ENCODE assay signal across 15 cellular contexts in genomic region chr21:45593162-45594022, GRCh38. TPM values are rescaled to one million over a fixed set of nuclear protein-coding genes. Genes with fewer than 3 reads are reported as not detected.
A peak's percentile ranks its signal among the peaks of the same experiment; 100 is the strongest.
DNase-seq lines count a peak whose midpoint lies in the region; ATAC-seq and TF ChIP-seq lines count a peak whose summit lies in the region.
"Had no signal": no experiment of that assay in that cellular context is flagged by ENCODE, and none has a peak within 500 bp of the region (broad histone marks: within the 10 kb centered on the region; RNA-seq: fewer than 3 reads in every experiment).

No MANE protein-coding gene starts in this region.

- H3K27me3 ChIP-seq in GM23338 (ENCODE audit: insufficient read depth) (peaks cover 17% of the 10 kb centered on the region), mesenchymal stem cell (ENCODE audit: control insufficient read depth in 1 of 2, insufficient read depth in 1 of 2, low read length in 2 of 2) (peaks cover 11 to 78% of the 10 kb centered on the region in 2 experiments)

- DNase-seq in NCI-H446 treated with DMSO at 0.1 percent for 48 hours (lab: John Stamatoyannopoulos, UW), result peak; percentile 19
- DNase-seq in NCI-H446 (lab: John Stamatoyannopoulos, UW), result no peak
- no peak for DNase-seq in GM23338 (ENCODE audit: low spot score)
- DNase-seq in RPMI7951 (ENCODE audit: low read depth), result peak; percentile 83
- DNase-seq in mesenchymal stem cell, result no peak
- DNase-seq in NCI-H2107 (lab: John Stamatoyannopoulos, UW), result no peak
- DNase-seq in GM19238 (ENCODE audit: insufficient read length, low spot score), result no peak
- DNase-seq: 8988T, KG1, left cardiac atrium, naive B cell, PC-9, trophoblast cell had no signal

- H3K4me3 Mint-ChIP-seq in GM23338, result peak overlapping the region; percentile 35; the same call in 2 of the 3 replicates

- no peak overlapping the region for H3K23ac ChIP-seq in mesenchymal stem cell (ENCODE audit: low read length in 2 of 2)

- 0 out of 2 replicates have a peak, but pooled peaks cover 4% of the 10 kb centered on the region for H3F3A ChIP-seq in GM23338 (replicated peaks; ENCODE audit: low read depth)

- peaks cover 17% of the 10 kb centered on the region for H3K9me3 Mint-ChIP-seq in GM23338

- H4K8ac ChIP-seq in mesenchymal stem cell (ENCODE audit: low read length), result no peak overlapping the region

- peak overlapping the region in 1 of 2 experiments; percentile 4 for H2BK12ac ChIP-seq in mesenchymal stem cell (ENCODE audit: low read length in 2 of 2)

- H3K4me1 ChIP-seq in GM23338 (ENCODE audit: insufficient read depth), result no peaks in the 10 kb centered on the region
- peaks cover 3% of the 10 kb centered on the region for H3K4me1 ChIP-seq in mesenchymal stem cell (ENCODE audit: control insufficient read depth, insufficient read depth, low read depth, low read length)

- H3K36me3 Mint-ChIP-seq in GM23338 (ENCODE audit: low read depth), result peaks cover 16% of the 10 kb centered on the region

- H3K9ac ChIP-seq in mesenchymal stem cell (ENCODE audit: low read length), result no peak overlapping the region

- H3K27ac Mint-ChIP-seq in GM23338, result no peak overlapping the region
- H3K27ac Mint-ChIP-seq: activated T-cell treated with anti-CD3 and anti-CD28 coated beads, Interleukin-2, amount 50 U/mL, for 24 hours had no signal

- ATAC-seq in GM23338 (no peak), GM21381 (IDR thresholded peaks at IDR 0.05; ENCODE audit: unreplicated experiment) (no peak)
- ATAC-seq: left cardiac atrium had no signal

- H3K27me3 Mint-ChIP-seq in GM23338 (ENCODE audit: insufficient read depth, low read depth, poor library complexity), result peaks cover 14% of the 10 kb centered on the region
- H3K27me3 Mint-ChIP-seq: activated T-cell treated with anti-CD3 and anti-CD28 coated beads, Interleukin-2, amount 50 U/mL, for 24 hours had no signal

- peak overlapping the region; percentile 29 for H4K91ac ChIP-seq in mesenchymal stem cell (ENCODE audit: low read length)

- no peaks in the 10 kb centered on the region for H3K79me1 ChIP-seq in mesenchymal stem cell (replicated peaks; ENCODE audit: low read length, poor library complexity, severe bottlenecking)

- no peak overlapping the region for H2AFZ ChIP-seq in GM23338
- no peak overlapping the region for H2AFZ ChIP-seq in mesenchymal stem cell (ENCODE audit: low read depth, low read length)
- H2AFZ ChIP-seq: PC-9 had no signal

- H3K4me3 ChIP-seq in GM23338, result no peak overlapping the region
- H3K4me3 ChIP-seq in mesenchymal stem cell (ENCODE audit: insufficient read depth in 1 of 2, low read depth in 1 of 2, low read length in 2 of 2), result no peak overlapping the region
- H3K4me3 ChIP-seq: PC-9 had no signal

- no peaks in the 10 kb centered on the region for H3K4me1 Mint-ChIP-seq in GM23338

- H2BK15ac ChIP-seq in mesenchymal stem cell (ENCODE audit: low read depth, poor library complexity, severe bottlenecking), result no peak overlapping the region

- H3K14ac ChIP-seq in mesenchymal stem cell (ENCODE audit: low read length in 2 of 2), result no peak overlapping the region

- H3K36me3 ChIP-seq in GM23338 (ENCODE audit: insufficient read depth) (no peaks in the 10 kb centered on the region; the same call in 1 of the 2 replicates), mesenchymal stem cell (ENCODE audit: control insufficient read depth in 1 of 2, insufficient read depth in 2 of 2, low read depth in 1 of 2, low read length in 2 of 2) (no peaks in the 10 kb centered on the region)

- no peak overlapping the region for H2BK5ac ChIP-seq in mesenchymal stem cell (ENCODE audit: low read depth, low read length, poor library complexity, severe bottlenecking)

- peaks cover 5% of the 10 kb centered on the region; the same call in 1 of the 2 replicates for H3K9me2 ChIP-seq in GM23338 (ENCODE audit: insufficient read depth)

- no peak overlapping the region for H2BK120ac ChIP-seq in mesenchymal stem cell (ENCODE audit: low read depth, low read length)

- no peak overlapping the region for H3K18ac ChIP-seq in mesenchymal stem cell (ENCODE audit: low read depth in 1 of 2, low read length in 2 of 2)

- H4K20me1 ChIP-seq in GM23338 (replicated peaks; ENCODE audit: insufficient read depth), result no peaks in the 10 kb centered on the region; the same call in 1 of the 2 replicates

- no peak overlapping the region for H2AK5ac ChIP-seq in mesenchymal stem cell (ENCODE audit: low read length, severe bottlenecking)

- H3K9me3 ChIP-seq in mesenchymal stem cell (ENCODE audit: control insufficient read depth, low read length), result peaks cover 5% of the 10 kb centered on the region

- no peaks in the 10 kb centered on the region for H3K79me2 ChIP-seq in GM23338 (replicated peaks; ENCODE audit: insufficient read depth)

- H3K4me2 ChIP-seq in GM23338, result no peak overlapping the region
- no peak overlapping the region for H3K4me2 ChIP-seq in mesenchymal stem cell (ENCODE audit: low read length, poor library complexity, severe bottlenecking)
- H3K4me2 ChIP-seq: PC-9 had no signal

- 87% methylated on average over 26 of the region's 26 CpGs for WGBS in mesenchymal stem cell

- H3K4ac ChIP-seq in mesenchymal stem cell (ENCODE audit: low read depth in 1 of 2, low read length in 2 of 2), result no peak overlapping the region

- no peak overlapping the region for H3K27ac ChIP-seq in GM23338 (ENCODE audit: low read depth)
- H3K27ac ChIP-seq in mesenchymal stem cell (ENCODE audit: low read length, poor library complexity, severe bottlenecking), result no peak overlapping the region
- H3K27ac ChIP-seq: PC-9 had no signal

- no peak for TF ChIP-seq CTCF in GM23338 (conservative IDR thresholded peaks at IDR 0.05; ENCODE audit: low read depth in 2 of 2)

TF ChIP-seq in GM23338, 12 proteins besides CTCF, POLR2A, EP300 and RAD21 (continues in another document):
- TF ChIP-seq EZH2 (IDR thresholded peaks at IDR 0.05; ENCODE audit: low read depth, unreplicated experiment), result no peak
- no peak for TF ChIP-seq STAT1 (IDR thresholded peaks at IDR 0.05; ENCODE audit: unreplicated experiment)

RNA-seq across cellular contexts. Expression of gene PCBP3, which starts 50.1 kb away (rescaled TPM):
- 7.8 and 9.1 TPM in 2 replicates for total RNA-seq in GM23338 (2014; rRNA removed; shearing (Covaris generic))
- polyA plus RNA-seq in GM23338 (2016; fragmentation: Nextera tagmentation; extraction: Ambion mirVana), result 6.5 and 7.1 TPM in 2 replicates
- total RNA-seq in RPMI7951 (2014; rRNA removed; shearing (Covaris generic)), result 4.0 and 8.4 TPM in 2 replicates
- 6.0 TPM for polyA plus RNA-seq in mesenchymal stem cell (2013, experiment 1 of 2)
- 6.1 TPM for polyA plus RNA-seq in mesenchymal stem cell (2013, experiment 2 of 2)
- total RNA-seq: PC-9 had no signal

RNA-seq across cellular contexts. Expression of gene SLC19A1, which starts 51.2 kb away (rescaled TPM):
- 25.9 and 33.0 TPM in 2 replicates for total RNA-seq in GM23338 (2014; rRNA removed; shearing (Covaris generic))
- 31.2 and 37.4 TPM in 2 replicates for polyA plus RNA-seq in GM23338 (2016; fragmentation: Nextera tagmentation; extraction: Ambion mirVana)
- total RNA-seq in RPMI7951 (2014; rRNA removed; shearing (Covaris generic)), result 7.4 and 8.3 TPM in 2 replicates
- 7.5 TPM for polyA plus RNA-seq in mesenchymal stem cell (2013, experiment 1 of 2)
- 6.8 TPM for polyA plus RNA-seq in mesenchymal stem cell (2013, experiment 2 of 2)

Comparison
In these comparisons a context has a peak if more than half of its experiments do, and no peak if none do; other contexts are left out.
1. DNase-seq: peak in NCI-H446 treated with DMSO at 0.1 percent for 48 hours (single experiment) and RPMI7951 (single experiment); none in NCI-H446 (0 of 2), GM23338 (single experiment), mesenchymal stem cell (single experiment), NCI-H2107 (single experiment) and GM19238 (single experiment).